ENCODE assay signal across 8 cellular contexts in the genomic region with DNA sequence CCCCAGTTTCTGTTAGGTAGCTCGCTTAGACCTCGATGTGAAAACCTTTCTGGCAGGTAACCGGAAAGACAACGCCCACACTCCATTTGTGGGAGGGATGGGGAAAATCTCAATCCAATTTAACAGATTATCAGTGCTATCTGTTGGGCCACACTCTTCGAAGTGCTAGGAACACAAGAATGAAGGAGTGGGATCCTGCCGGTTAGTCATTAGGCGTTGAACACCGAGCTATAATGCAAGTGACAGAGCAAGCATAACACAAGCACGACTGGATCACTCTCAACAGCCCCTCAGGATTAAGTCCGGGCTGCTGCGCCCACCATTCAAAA. TPM values are rescaled to one million over a fixed set of nuclear protein-coding genes. Genes with fewer than 3 reads are reported as not detected.
DNase-seq lines count a peak whose midpoint lies in the region; FAIRE-seq and TF ChIP-seq lines count a peak whose summit lies in the region.

No MANE protein-coding gene starts in this region.

- peak overlapping the region; percentile 92 to 95 for H3K9ac ChIP-seq in kidney (ENCODE audit: low read length in 2 of 2)

- intact Hi-C loops in activated naive CD4-positive, alpha-beta T cell treated with anti-CD3 and anti-CD28 coated beads for 36 hours (cut with micrococcal nuclease): no loop called here
- intact Hi-C loops in kidney (cut with DNase I) (no loop called here), tibial artery (cut with DNase I; ENCODE audit: low total_unique reads) (no loop called here)

- CTCF ChIA-PET in activated naive CD4-positive, alpha-beta T cell treated with anti-CD3 and anti-CD28 coated beads for 36 hours (lab: Charles Lee): interaction anchor here (1.1 kb wide), 1 partner anchor 128 kb away, joined by 4 read pairs; no protein-coding TSS in a partner anchor

- FAIRE-seq in kidney (lab: Jason Lieb, UNC): no peak

- H3K4me1 ChIP-seq in kidney (ENCODE audit: control insufficient read depth in 1 of 2, insufficient read depth in 1 of 2, low read depth in 1 of 2, low read length in 2 of 2) (peaks cover 5 to 20% of the 10 kb centered on the region in 2 donors), tibial artery (peaks cover 0 to 38% (median 27%) of the 10 kb centered on the region in 4 donors)

- H3K36me3 ChIP-seq in kidney (ENCODE audit: control insufficient read depth in 1 of 2, insufficient read depth in 2 of 2, low read length in 2 of 2) (peaks cover 6 to 7% of the 10 kb centered on the region in 2 donors), tibial artery (peaks cover 13 to 36% (median 19%) of the 10 kb centered on the region in 3 donors)

- H3K4me3 ChIP-seq in kidney (ENCODE audit: low read length in 2 of 2) (peak overlapping the region; percentile 92 to 100), tibial artery (peak overlapping the region; percentile 95 to 98)

- H3K27me3 ChIP-seq in tibial artery: no peaks in the 10 kb centered on the region

- peak overlapping the region in 1 of 2 donors; percentile 92 for H3K27ac ChIP-seq in kidney (ENCODE audit: low read depth in 2 of 2, low read length in 2 of 2)
- peak overlapping the region; percentile 87 to 94 for H3K27ac ChIP-seq in tibial artery

- peaks cover 51% of the 10 kb centered on the region for H3K36me3 Mint-ChIP-seq in activated T-cell treated with anti-CD3 and anti-CD28 coated beads, Interleukin-2, amount 50 U/mL, for 24 hours (ENCODE audit: low read depth)
- H3K36me3 Mint-ChIP-seq in activated naive CD4-positive, alpha-beta T cell treated with anti-CD3 and anti-CD28 coated beads for 36 hours (ENCODE audit: low read depth): peaks cover 10% of the 10 kb centered on the region

- no peaks in the 10 kb centered on the region for H3K9me3 Mint-ChIP-seq in activated T-cell treated with anti-CD3 and anti-CD28 coated beads, Interleukin-2, amount 50 U/mL, for 24 hours
- H3K9me3 Mint-ChIP-seq in activated naive CD4-positive, alpha-beta T cell treated with anti-CD3 and anti-CD28 coated beads for 36 hours: no peaks in the 10 kb centered on the region

- TF ChIP-seq CTCF in kidney (IDR thresholded peaks at IDR 0.05; ENCODE audit: borderline replicate concordance, extremely low read depth, insufficient read depth) (no peak), tibial artery (IDR thresholded peaks at IDR 0.05) (no peak)

- H3K27ac Mint-ChIP-seq in activated T-cell treated with anti-CD3 and anti-CD28 coated beads, Interleukin-2, amount 50 U/mL, for 24 hours: peak overlapping the region; percentile 98
- peak overlapping the region; percentile 86 for H3K27ac Mint-ChIP-seq in activated naive CD4-positive, alpha-beta T cell treated with anti-CD3 and anti-CD28 coated beads for 36 hours

- peak overlapping the region; percentile 98 for H3K4me3 Mint-ChIP-seq in activated T-cell treated with anti-CD3 and anti-CD28 coated beads, Interleukin-2, amount 50 U/mL, for 24 hours
- H3K4me3 Mint-ChIP-seq in activated naive CD4-positive, alpha-beta T cell treated with anti-CD3 and anti-CD28 coated beads for 36 hours: peak overlapping the region; percentile 91

- no peak for DNase-seq in activated T-cell treated with anti-CD3 and anti-CD28 coated beads, Interleukin-2, amount 50 U/mL, for 24 hours
- no peak for DNase-seq in activated T-cell treated with anti-CD3 and anti-CD28 coated beads, Interleukin-2, amount 50 U/mL, for 1 hour
- peak; percentile 9 for DNase-seq in activated naive CD4-positive, alpha-beta T cell treated with anti-CD3 and anti-CD28 coated beads for 36 hours
- DNase-seq in kidney: no peak
- no peak for DNase-seq in tibial artery
- no peak for DNase-seq in NCI-H2171 (lab: John Stamatoyannopoulos, UW)
- DNase-seq in 8988T: no peak
- DNase-seq in putamen (ENCODE audit: low spot score): no peak

- peaks cover 51% of the 10 kb centered on the region for H3K4me1 Mint-ChIP-seq in activated T-cell treated with anti-CD3 and anti-CD28 coated beads, Interleukin-2, amount 50 U/mL, for 24 hours (ENCODE audit: low read depth)
- peaks cover 44% of the 10 kb centered on the region for H3K4me1 Mint-ChIP-seq in activated naive CD4-positive, alpha-beta T cell treated with anti-CD3 and anti-CD28 coated beads for 36 hours (ENCODE audit: low read depth)

- peaks cover 6% of the 10 kb centered on the region for H3K27me3 Mint-ChIP-seq in activated T-cell treated with anti-CD3 and anti-CD28 coated beads, Interleukin-2, amount 50 U/mL, for 24 hours
- H3K27me3 Mint-ChIP-seq in activated naive CD4-positive, alpha-beta T cell treated with anti-CD3 and anti-CD28 coated beads for 36 hours (ENCODE audit: low read depth): no peaks in the 10 kb centered on the region

- no peaks in the 10 kb centered on the region for H3K9me3 ChIP-seq in kidney (ENCODE audit: control insufficient read depth in 1 of 2, low read length in 2 of 2)
- H3K9me3 ChIP-seq in tibial artery: no peaks in the 10 kb centered on the region

RNA-seq across cellular contexts. Expression of a gene that starts 0.5 kb away (rescaled TPM):
- 10 to 100 TPM; 14.3 to 15.3 TPM for total RNA-seq in activated naive CD4-positive, alpha-beta T cell treated with anti-CD3 and anti-CD28 coated beads for 36 hours
- total RNA-seq in kidney: 20.1 TPM
- 3.9 TPM for polyA plus RNA-seq in kidney (ENCODE audit: insufficient read depth, low read depth, low replicate concordance)

RNA-seq across cellular contexts. Expression of a gene that starts 3.2 kb away (rescaled TPM):
- total RNA-seq in activated naive CD4-positive, alpha-beta T cell treated with anti-CD3 and anti-CD28 coated beads for 36 hours: not detected
- 34.8 TPM for total RNA-seq in kidney
- polyA plus RNA-seq in kidney (ENCODE audit: insufficient read depth, low read depth, low replicate concordance): 46.4 TPM

RNA-seq across cellular contexts. Expression of a gene that starts 39.0 kb away (rescaled TPM):
- total RNA-seq in activated naive CD4-positive, alpha-beta T cell treated with anti-CD3 and anti-CD28 coated beads for 36 hours: 10 to 100 TPM; 57.5 to 62.8 TPM
- total RNA-seq in kidney: 65.8 TPM
- polyA plus RNA-seq in kidney (ENCODE audit: insufficient read depth, low read depth, low replicate concordance): 45.7 TPM

RNA-seq across cellular contexts. Expression of a gene that starts 42.2 kb away (rescaled TPM):
- 10 to 100 TPM; 62.2 to 65.3 TPM for total RNA-seq in activated naive CD4-positive, alpha-beta T cell treated with anti-CD3 and anti-CD28 coated beads for 36 hours
- 35.9 TPM for total RNA-seq in kidney
- 36.7 TPM for polyA plus RNA-seq in kidney (ENCODE audit: insufficient read depth, low read depth, low replicate concordance)

Comparison
In these comparisons a context has a peak if more than half of its experiments do, and no peak if none do; other contexts are left out.
1. RNA of a gene that starts 3.2 kb away (total RNA-seq): 34.8 TPM in kidney (single experiment); not detected in activated naive CD4-positive, alpha-beta T cell treated with anti-CD3 and anti-CD28 coated beads for 36 hours; every median in the first group is over 10 times any median in the second.